ENCODE assay signal across 1 cellular context in the genomic region with DNA sequence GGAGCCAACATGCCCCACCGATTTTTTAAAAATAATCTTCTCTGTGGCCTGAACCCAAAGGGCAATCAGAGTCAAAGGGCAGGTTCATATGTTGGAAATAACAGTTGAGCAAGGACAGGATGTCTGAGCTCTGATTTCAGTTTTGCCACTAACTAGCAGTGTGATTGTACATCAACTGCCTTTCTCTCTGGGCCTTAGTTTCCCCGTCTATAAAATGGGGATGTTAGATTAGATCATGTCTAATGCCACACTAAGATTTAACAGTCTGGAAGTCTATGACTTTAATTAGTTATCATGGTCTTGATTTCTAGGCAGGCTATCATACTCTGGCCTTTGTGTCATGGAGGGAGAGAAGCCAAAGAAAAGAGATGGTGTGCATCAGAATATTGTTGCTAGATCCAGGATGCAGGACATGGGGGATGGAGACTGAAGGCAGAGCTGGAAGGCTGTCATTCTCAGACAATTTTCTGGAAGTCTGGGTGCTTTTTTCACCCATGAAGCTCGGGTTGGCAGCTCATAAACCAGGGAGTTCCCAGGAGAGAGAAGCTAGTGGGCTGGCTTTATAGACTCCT.
TF ChIP-seq lines count a peak whose summit lies in the region.

No MANE protein-coding gene starts in this region.

TF ChIP-seq in HCT116, 20 proteins besides CTCF, POLR2A, EP300 and RAD21 (continued from another document):
- TF ChIP-seq ELF1 (IDR thresholded peaks at IDR 0.05; ENCODE audit: borderline replicate concordance, low read depth): no peak
- TF ChIP-seq ZNF274 (IDR thresholded peaks at IDR 0.05; ENCODE audit: low read depth, low read length): no peak
- TF ChIP-seq, protein P1, sequence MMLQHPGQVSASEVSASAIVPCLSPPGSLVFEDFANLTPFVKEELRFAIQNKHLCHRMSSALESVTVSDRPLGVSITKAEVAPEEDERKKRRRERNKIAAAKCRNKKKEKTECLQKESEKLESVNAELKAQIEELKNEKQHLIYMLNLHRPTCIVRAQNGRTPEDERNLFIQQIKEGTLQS (IDR thresholded peaks at IDR 0.05): no peak
- TF ChIP-seq EGR1 (IDR thresholded peaks at IDR 0.05; ENCODE audit: low read depth): no peak
- TF ChIP-seq REST (IDR thresholded peaks at IDR 0.05; ENCODE audit: low read depth): no peak
- no peak for TF ChIP-seq CBX3 (IDR thresholded peaks at IDR 0.05; ENCODE audit: low read depth)
- TF ChIP-seq MAX (IDR thresholded peaks at IDR 0.05): no peak
- no peak for TF ChIP-seq SRF (IDR thresholded peaks at IDR 0.05; ENCODE audit: low read depth)
- no peak for TF ChIP-seq FOSL1 (IDR thresholded peaks at IDR 0.05; ENCODE audit: low read depth)
